ENCODE assay signal across 10 cellular contexts in genomic region chr3:187291512-187292132, GRCh38. TPM values are rescaled to one million over a fixed set of nuclear protein-coding genes. Genes with fewer than 3 reads are reported as not detected.
DNase-seq lines count a peak whose midpoint lies in the region; ATAC-seq and TF ChIP-seq lines count a peak whose summit lies in the region.
"Had no signal": no experiment of that assay in that cellular context is flagged by ENCODE, and none has a peak within 500 bp of the region (broad histone marks: within the 10 kb centered on the region; RNA-seq: fewer than 3 reads in every experiment).

A gene with protein sequence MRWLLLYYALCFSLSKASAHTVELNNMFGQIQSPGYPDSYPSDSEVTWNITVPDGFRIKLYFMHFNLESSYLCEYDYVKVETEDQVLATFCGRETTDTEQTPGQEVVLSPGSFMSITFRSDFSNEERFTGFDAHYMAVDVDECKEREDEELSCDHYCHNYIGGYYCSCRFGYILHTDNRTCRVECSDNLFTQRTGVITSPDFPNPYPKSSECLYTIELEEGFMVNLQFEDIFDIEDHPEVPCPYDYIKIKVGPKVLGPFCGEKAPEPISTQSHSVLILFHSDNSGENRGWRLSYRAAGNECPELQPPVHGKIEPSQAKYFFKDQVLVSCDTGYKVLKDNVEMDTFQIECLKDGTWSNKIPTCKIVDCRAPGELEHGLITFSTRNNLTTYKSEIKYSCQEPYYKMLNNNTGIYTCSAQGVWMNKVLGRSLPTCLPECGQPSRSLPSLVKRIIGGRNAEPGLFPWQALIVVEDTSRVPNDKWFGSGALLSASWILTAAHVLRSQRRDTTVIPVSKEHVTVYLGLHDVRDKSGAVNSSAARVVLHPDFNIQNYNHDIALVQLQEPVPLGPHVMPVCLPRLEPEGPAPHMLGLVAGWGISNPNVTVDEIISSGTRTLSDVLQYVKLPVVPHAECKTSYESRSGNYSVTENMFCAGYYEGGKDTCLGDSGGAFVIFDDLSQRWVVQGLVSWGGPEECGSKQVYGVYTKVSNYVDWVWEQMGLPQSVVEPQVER (minus strand): TSS chr3:187291737. CDS start chr3:187291632, 105 bp downstream.

- H3K27me3 Mint-ChIP-seq in osteocyte (ENCODE audit: unreplicated experiment) (peaks cover 7% of the 10 kb centered on the region), CD14-positive monocyte (ENCODE audit: low read depth in 3 of 3) (peaks cover 7 to 10% (median 8%) of the 10 kb centered on the region in 3 donors)
- H3K27me3 Mint-ChIP-seq in activated CD8-positive, alpha-beta memory T cell treated with anti-CD3 and anti-CD28 coated beads, Interleukin-2, amount 10 ng/mL, durations not matched to agents 7 days and 5 days, result peaks cover 63% of the 10 kb centered on the region

- H3K4me3 Mint-ChIP-seq in osteocyte (ENCODE audit: unreplicated experiment) (peak within 1 kb of the TSS; percentile 33), CD14-positive monocyte (peak within 1 kb of the TSS in 1 of 2 donors; percentile 14)
- no peak within 1 kb of the TSS for H3K4me3 Mint-ChIP-seq in activated CD8-positive, alpha-beta memory T cell treated with anti-CD3 and anti-CD28 coated beads, Interleukin-2, amount 10 ng/mL, durations not matched to agents 7 days and 5 days

- H3K27me3 ChIP-seq in ascending aorta (no peaks in the 10 kb centered on the region), right atrium auricular region (no peaks in the 10 kb centered on the region)

- H3K9me3 ChIP-seq in ascending aorta (no peaks in the 10 kb centered on the region), right atrium auricular region (no peaks in the 10 kb centered on the region), OCI-LY7 (ENCODE audit: low read length) (no peaks in the 10 kb centered on the region)

- no peaks in the 10 kb centered on the region for H3K9me3 Mint-ChIP-seq in osteocyte (ENCODE audit: unreplicated experiment)
- H3K9me3 Mint-ChIP-seq in CD14-positive monocyte, result no peaks in the 10 kb centered on the region
- H3K9me3 Mint-ChIP-seq in activated CD8-positive, alpha-beta memory T cell treated with anti-CD3 and anti-CD28 coated beads, Interleukin-2, amount 10 ng/mL, durations not matched to agents 7 days and 5 days (ENCODE audit: low read depth), result no peaks in the 10 kb centered on the region

- H3K36me3 Mint-ChIP-seq in osteocyte (ENCODE audit: unreplicated experiment) (no peaks in the 10 kb centered on the region), CD14-positive monocyte (no peaks in the 10 kb centered on the region)
- no peaks in the 10 kb centered on the region for H3K36me3 Mint-ChIP-seq in activated CD8-positive, alpha-beta memory T cell treated with anti-CD3 and anti-CD28 coated beads, Interleukin-2, amount 10 ng/mL, durations not matched to agents 7 days and 5 days

- intact Hi-C loops in ascending aorta (cut with DNase I), result no loop called here
- intact Hi-C loops in CD14-positive monocyte (cut with micrococcal nuclease), result no loop called here
- intact Hi-C loops in OCI-LY7 (cut with micrococcal nuclease; ENCODE audit: unreplicated experiment), result no loop called here

- no peaks in the 10 kb centered on the region for H4K20me1 ChIP-seq in OCI-LY7 (ENCODE audit: insufficient read depth, low read length)

- TF ChIP-seq CTCF in ascending aorta (IDR thresholded peaks at IDR 0.05) (no peak), right atrium auricular region (IDR thresholded peaks at IDR 0.05) (no peak), osteocyte (IDR thresholded peaks at IDR 0.05) (no peak), CD14-positive monocyte (IDR thresholded peaks at IDR 0.05) (no peak), OCI-LY7 (conservative IDR thresholded peaks at IDR 0.05; ENCODE audit: low read length) (no peak)

- H3K27ac ChIP-seq in ascending aorta (peak within 1 kb of the TSS; percentile 33 to 62), right atrium auricular region (peak within 1 kb of the TSS; percentile 37 to 53), OCI-LY7 (ENCODE audit: low read depth, low read length, poor library complexity, severe bottlenecking) (no peak within 1 kb of the TSS)

- no peaks in the 10 kb centered on the region for H3K9me2 ChIP-seq in OCI-LY7 (ENCODE audit: insufficient read depth, low read length)

- BruUV-seq in OCI-LY7 (replicated peaks; lab: Mats Ljungman, UMichigan), result no TSS peak

- peaks cover 29% of the 10 kb centered on the region for H3K4me1 Mint-ChIP-seq in osteocyte (ENCODE audit: unreplicated experiment)
- H3K4me1 Mint-ChIP-seq in CD14-positive monocyte, result peaks cover 5% of the 10 kb centered on the region
- no peaks in the 10 kb centered on the region for H3K4me1 Mint-ChIP-seq in activated CD8-positive, alpha-beta memory T cell treated with anti-CD3 and anti-CD28 coated beads, Interleukin-2, amount 10 ng/mL, durations not matched to agents 7 days and 5 days

- peak; percentile 13 for DNase-seq in AG08396 (ENCODE audit: low spot score)
- DNase-seq in ascending aorta (ENCODE audit: low spot score in 2 of 2), result no peak
- DNase-seq in right atrium auricular region (ENCODE audit: low spot score), result no peak
- no peak for DNase-seq in osteocyte (ENCODE audit: extremely low spot score, unreplicated experiment)
- DNase-seq in CD14-positive monocyte (ENCODE audit: low spot score), result no peak
- DNase-seq in OCI-LY7 (ENCODE audit: low spot score), result no peak
- DNase-seq in activated CD8-positive, alpha-beta memory T cell treated with anti-CD3 and anti-CD28 coated beads, Interleukin-2, amount 10 ng/mL, durations not matched to agents 7 days and 5 days, result no peak
- DNase-seq: AML-193 had no signal

- H3K4me2 ChIP-seq in OCI-LY7 (ENCODE audit: low read length), result no peak within 1 kb of the TSS

- H3K27ac Mint-ChIP-seq in osteocyte (ENCODE audit: unreplicated experiment), result peak within 1 kb of the TSS; percentile 21
- no peak within 1 kb of the TSS for H3K27ac Mint-ChIP-seq in CD14-positive monocyte
- no peak within 1 kb of the TSS for H3K27ac Mint-ChIP-seq in activated CD8-positive, alpha-beta memory T cell treated with anti-CD3 and anti-CD28 coated beads, Interleukin-2, amount 10 ng/mL, durations not matched to agents 7 days and 5 days

- no peaks in the 10 kb centered on the region for H3K36me3 ChIP-seq in ascending aorta
- no peaks in the 10 kb centered on the region for H3K36me3 ChIP-seq in right atrium auricular region
- no peaks in the 10 kb centered on the region for H3K36me3 ChIP-seq in OCI-LY7 (ENCODE audit: insufficient read depth, low read length)

- peaks cover 0 to 8% of the 10 kb centered on the region in 2 donors for H3K4me1 ChIP-seq in ascending aorta
- peaks cover 0 to 25% of the 10 kb centered on the region in 2 donors for H3K4me1 ChIP-seq in right atrium auricular region
- H3K4me1 ChIP-seq in OCI-LY7 (ENCODE audit: insufficient read depth, low read length, poor library complexity, severe bottlenecking), result no peaks in the 10 kb centered on the region

- peak within 1 kb of the TSS; percentile 27 to 57 for H3K4me3 ChIP-seq in ascending aorta
- peak within 1 kb of the TSS; percentile 24 to 38 for H3K4me3 ChIP-seq in right atrium auricular region
- no peak within 1 kb of the TSS for H3K4me3 ChIP-seq in OCI-LY7 (ENCODE audit: low read depth, low read length, poor library complexity, severe bottlenecking)

- POLR2A ChIA-PET in OCI-LY7 (lab: Charles Lee), result no interaction called here

- H2AFZ ChIP-seq in OCI-LY7 (ENCODE audit: low read length), result no peak within 1 kb of the TSS

- no peaks in the 10 kb centered on the region for H3K79me2 ChIP-seq in OCI-LY7 (ENCODE audit: insufficient read depth, low read depth, low read length)

- CTCF ChIA-PET in OCI-LY7 (lab: Charles Lee; ENCODE audit: unreplicated experiment), result no interaction called here
- CTCF ChIA-PET in activated CD8-positive, alpha-beta memory T cell treated with anti-CD3 and anti-CD28 coated beads, Interleukin-2, amount 10 ng/mL, durations not matched to agents 7 days and 5 days (lab: Charles Lee), result no interaction called here

- no peak for ATAC-seq in activated CD8-positive, alpha-beta memory T cell treated with anti-CD3 and anti-CD28 coated beads, Interleukin-2, amount 10 ng/mL, durations not matched to agents 7 days and 5 days
- no peak for ATAC-seq in GM21381 (IDR thresholded peaks at IDR 0.05; ENCODE audit: unreplicated experiment)

RNA-seq across cellular contexts. Expression of the gene that starts here (rescaled TPM):
- total RNA-seq in ascending aorta, result 2.6 TPM
- 10 to 100 TPM; 26.2 to 27.6 TPM for total RNA-seq in right atrium auricular region
- not detected in 2 replicates for total RNA-seq in osteocyte
- polyA plus RNA-seq in CD14-positive monocyte, result not detected
- total RNA-seq in OCI-LY7 (2014; rRNA removed; shearing (Covaris generic)), result not detected in 2 replicates
- total RNA-seq in OCI-LY7 (2022), result not detected in 2 replicates
- not detected for total RNA-seq in activated CD8-positive, alpha-beta memory T cell treated with anti-CD3 and anti-CD28 coated beads, Interleukin-2, amount 10 ng/mL, durations not matched to agents 7 days and 5 days
- total RNA-seq: activated CD8-positive, alpha-beta memory T cell treated with anti-CD3 and anti-CD28 coated beads for 36 hours had no signal
